In the genomic region with DNA sequence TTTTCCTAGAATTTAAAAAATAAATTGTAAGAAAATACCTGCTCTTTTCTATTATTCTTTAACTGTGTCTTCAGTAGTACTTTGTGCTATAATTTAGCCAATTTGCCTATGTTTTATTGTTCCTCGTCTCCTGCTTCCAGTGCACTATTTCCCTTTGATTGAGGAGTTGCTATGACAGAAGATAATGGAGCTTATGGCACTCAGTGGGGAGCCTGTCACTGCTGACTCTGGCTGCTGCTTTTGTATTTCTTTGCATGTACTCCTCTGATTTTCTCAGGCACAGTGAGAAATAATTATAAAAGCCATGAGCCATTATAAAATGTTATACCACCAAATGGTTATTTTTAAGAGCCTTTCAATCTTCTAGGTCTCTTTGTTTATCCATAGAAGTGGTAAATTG, we compare ENCODE assay signal across 29 cellular contexts.
A peak's percentile ranks its signal among the peaks of the same experiment; 100 is the strongest.
DNase-seq lines count a peak whose midpoint lies in the region; ATAC-seq and TF ChIP-seq lines count a peak whose summit lies in the region.
"Had no signal": no experiment of that assay in that cellular context is flagged by ENCODE, and none has a peak within 500 bp of the region (broad histone marks: within the 10 kb centered on the region; RNA-seq: fewer than 3 reads in every experiment).

No MANE protein-coding gene starts in this region.

- peak; percentile 38 for DNase-seq in NCI-H1105 (lab: John Stamatoyannopoulos, UW)
- peak; percentile 41 for DNase-seq in NCI-H2081 treated with DMSO at 0.1 percent for 48 hours (lab: John Stamatoyannopoulos, UW)
- DNase-seq in NCI-H69 (lab: John Stamatoyannopoulos, UW): peak; percentile 82
- no peak for DNase-seq in inferior parietal cortex (ENCODE audit: extremely low spot score)
- no peak for DNase-seq in mesothelial cell of epicardium (ENCODE audit: low spot score in 2 of 2, unreplicated experiment in 2 of 2)
- no peak for DNase-seq in KG1 (lab: John Stamatoyannopoulos, UW)
- DNase-seq: activated CD4-positive, alpha-beta T cell treated with anti-CD3 and anti-CD28 coated beads for 48 hours; activated CD8-positive, alpha-beta memory T cell treated with anti-CD3 and anti-CD28 coated beads, Interleukin-2, amount 10 ng/mL, durations not matched to agents 7 days and 5 days; activated naive CD4-positive, alpha-beta T cell treated with anti-CD3 and anti-CD28 coated beads for 36 hours; activated T-cell treated with anti-CD3 and anti-CD28 coated beads, Interleukin-2, amount 50 U/mL, for 72 hours; amniotic stem cell; cortex of kidney; HCEC 1CT; hippocampal formation; IMR-90; islet precursor cell; left ventricle myocardium superior; NCI-H526; nephron progenitor cell; posterior cingulate gyrus; right lobe of liver; stimulated activated naive CD8-positive, alpha-beta T cell treated with anti-CD3 and anti-CD28 coated beads, Interleukin-15, Interleukin-2, amounts not matched to agents 100 U/mL and 50 U/mL, for 24 hours had no signal

- H4K20me1 ChIP-seq in neural cell (ENCODE audit: insufficient read depth): no peaks in the 10 kb centered on the region
- H4K20me1 ChIP-seq: BLaER1 had no signal

- no peaks in the 10 kb centered on the region for H3F3A ChIP-seq in neural cell (ENCODE audit: insufficient read depth, low read length, poor library complexity, severe bottlenecking)

- H3K27me3 Mint-ChIP-seq in mesothelial cell of epicardium (ENCODE audit: low read depth): no peaks in the 10 kb centered on the region
- H3K27me3 Mint-ChIP-seq: activated CD8-positive, alpha-beta memory T cell treated with anti-CD3 and anti-CD28 coated beads, Interleukin-2, amount 10 ng/mL, durations not matched to agents 7 days and 5 days had no signal

- H3K4me2 ChIP-seq in neural cell (ENCODE audit: low read length): peak overlapping the region; percentile 40
- H3K4me2 ChIP-seq: BLaER1 had no signal

- no peak for ATAC-seq in HG02840 (IDR thresholded peaks at IDR 0.05; ENCODE audit: low FRiP score, unreplicated experiment)
- ATAC-seq: activated CD8-positive, alpha-beta memory T cell treated with anti-CD3 and anti-CD28 coated beads, Interleukin-2, amount 10 ng/mL, durations not matched to agents 7 days and 5 days; activated T-cell treated with anti-CD3 and anti-CD28 coated beads, Interleukin-2, amount 50 U/mL, for 72 hours; gastroesophageal sphincter; left ventricle myocardium superior; right lobe of liver; Right ventricle myocardium inferior; stimulated activated naive CD8-positive, alpha-beta T cell treated with anti-CD3 and anti-CD28 coated beads, Interleukin-15, Interleukin-2, amounts not matched to agents 100 U/mL and 50 U/mL, for 24 hours had no signal

- TF ChIP-seq CTCF in neural cell (IDR thresholded peaks at IDR 0.05; ENCODE audit: poor library complexity, severe bottlenecking): no peak
- TF ChIP-seq CTCF in mesothelial cell of epicardium (IDR thresholded peaks at IDR 0.05; ENCODE audit: unreplicated experiment): no peak

- H3K27me3 ChIP-seq in neural cell (ENCODE audit: insufficient read depth, low read depth, low read length): no peaks in the 10 kb centered on the region
- H3K27me3 ChIP-seq: BLaER1, gastroesophageal sphincter, right lobe of liver had no signal

- H3K36me3 Mint-ChIP-seq in mesothelial cell of epicardium: no peaks in the 10 kb centered on the region
- H3K36me3 Mint-ChIP-seq: activated CD8-positive, alpha-beta memory T cell treated with anti-CD3 and anti-CD28 coated beads, Interleukin-2, amount 10 ng/mL, durations not matched to agents 7 days and 5 days had no signal

- H3K9ac ChIP-seq in neural cell (ENCODE audit: low read length): no peak overlapping the region
- H3K9ac ChIP-seq: BLaER1 had no signal

- peaks cover 31% of the 10 kb centered on the region for H3K4me1 Mint-ChIP-seq in mesothelial cell of epicardium
- H3K4me1 Mint-ChIP-seq: activated CD8-positive, alpha-beta memory T cell treated with anti-CD3 and anti-CD28 coated beads, Interleukin-2, amount 10 ng/mL, durations not matched to agents 7 days and 5 days; nephron progenitor cell had no signal

- peak; percentile 98 for TF ChIP-seq EP300 in neural cell (conservative IDR thresholded peaks at IDR 0.05; ENCODE audit: poor library complexity, severe bottlenecking)

- H2AFZ ChIP-seq in neural cell (ENCODE audit: low read depth, low read length): no peak overlapping the region

- H3K79me2 ChIP-seq in neural cell (replicated peaks; ENCODE audit: insufficient read depth, low read length): no peaks in the 10 kb centered on the region

- H3K4me3 ChIP-seq in neural cell (ENCODE audit: low read length): peak overlapping the region; percentile 12
- H3K4me3 ChIP-seq: BLaER1, gastroesophageal sphincter, right lobe of liver, thoracic aorta had no signal

- H3K9me2 ChIP-seq in neural cell (ENCODE audit: insufficient read depth, low read length): no peaks in the 10 kb centered on the region

- H3K27ac ChIP-seq in neural cell (ENCODE audit: low read length): peak overlapping the region; percentile 28
- H3K27ac ChIP-seq: BLaER1, gastroesophageal sphincter, right lobe of liver, thoracic aorta, VCaP had no signal

- H3K4me3 Mint-ChIP-seq in mesothelial cell of epicardium: no peak overlapping the region
- H3K4me3 Mint-ChIP-seq: activated CD8-positive, alpha-beta memory T cell treated with anti-CD3 and anti-CD28 coated beads, Interleukin-2, amount 10 ng/mL, durations not matched to agents 7 days and 5 days; activated naive CD4-positive, alpha-beta T cell treated with anti-CD3 and anti-CD28 coated beads for 36 hours; activated T-cell treated with anti-CD3 and anti-CD28 coated beads, Interleukin-2, amount 50 U/mL, for 72 hours; nephron progenitor cell had no signal

- no peak overlapping the region for H3K27ac Mint-ChIP-seq in mesothelial cell of epicardium
- H3K27ac Mint-ChIP-seq: activated CD8-positive, alpha-beta memory T cell treated with anti-CD3 and anti-CD28 coated beads, Interleukin-2, amount 10 ng/mL, durations not matched to agents 7 days and 5 days; activated naive CD4-positive, alpha-beta T cell treated with anti-CD3 and anti-CD28 coated beads for 36 hours; activated T-cell treated with anti-CD3 and anti-CD28 coated beads, Interleukin-2, amount 50 U/mL, for 72 hours; nephron progenitor cell had no signal

- no peaks in the 10 kb centered on the region for H3K9me3 ChIP-seq in neural cell (ENCODE audit: low read length)
- H3K9me3 ChIP-seq: BLaER1, gastroesophageal sphincter, right lobe of liver, thoracic aorta had no signal

- TF ChIP-seq RAD21 in neural cell (conservative IDR thresholded peaks at IDR 0.05): peak; percentile 41

- no peaks in the 10 kb centered on the region for H3K9me3 Mint-ChIP-seq in mesothelial cell of epicardium
- H3K9me3 Mint-ChIP-seq: activated naive CD4-positive, alpha-beta T cell treated with anti-CD3 and anti-CD28 coated beads for 36 hours; activated T-cell treated with anti-CD3 and anti-CD28 coated beads, Interleukin-2, amount 50 U/mL, for 72 hours; nephron progenitor cell had no signal

- H3K36me3 ChIP-seq in neural cell (ENCODE audit: insufficient read depth, low read length): no peaks in the 10 kb centered on the region
- H3K36me3 ChIP-seq: BLaER1, gastroesophageal sphincter, right lobe of liver, thoracic aorta had no signal

TF ChIP-seq in neural cell, 6 proteins besides CTCF, POLR2A, EP300 and RAD21:
- TF ChIP-seq MXI1 (conservative IDR thresholded peaks at IDR 0.05; ENCODE audit: poor library complexity, severe bottlenecking) (no peak), POLR2AphosphoS5 (IDR thresholded peaks at IDR 0.05) (peak; percentile 100), EZH2 (IDR thresholded peaks at IDR 0.05; ENCODE audit: borderline replicate concordance, insufficient read depth, low read length, poor library complexity, severe bottlenecking) (no peak), TAF1 (IDR thresholded peaks at IDR 0.05; ENCODE audit: low read depth) (no peak), SMC3 (conservative IDR thresholded peaks at IDR 0.05; ENCODE audit: poor library complexity) (peak; percentile 36)
- TF ChIP-seq, protein P1, sequence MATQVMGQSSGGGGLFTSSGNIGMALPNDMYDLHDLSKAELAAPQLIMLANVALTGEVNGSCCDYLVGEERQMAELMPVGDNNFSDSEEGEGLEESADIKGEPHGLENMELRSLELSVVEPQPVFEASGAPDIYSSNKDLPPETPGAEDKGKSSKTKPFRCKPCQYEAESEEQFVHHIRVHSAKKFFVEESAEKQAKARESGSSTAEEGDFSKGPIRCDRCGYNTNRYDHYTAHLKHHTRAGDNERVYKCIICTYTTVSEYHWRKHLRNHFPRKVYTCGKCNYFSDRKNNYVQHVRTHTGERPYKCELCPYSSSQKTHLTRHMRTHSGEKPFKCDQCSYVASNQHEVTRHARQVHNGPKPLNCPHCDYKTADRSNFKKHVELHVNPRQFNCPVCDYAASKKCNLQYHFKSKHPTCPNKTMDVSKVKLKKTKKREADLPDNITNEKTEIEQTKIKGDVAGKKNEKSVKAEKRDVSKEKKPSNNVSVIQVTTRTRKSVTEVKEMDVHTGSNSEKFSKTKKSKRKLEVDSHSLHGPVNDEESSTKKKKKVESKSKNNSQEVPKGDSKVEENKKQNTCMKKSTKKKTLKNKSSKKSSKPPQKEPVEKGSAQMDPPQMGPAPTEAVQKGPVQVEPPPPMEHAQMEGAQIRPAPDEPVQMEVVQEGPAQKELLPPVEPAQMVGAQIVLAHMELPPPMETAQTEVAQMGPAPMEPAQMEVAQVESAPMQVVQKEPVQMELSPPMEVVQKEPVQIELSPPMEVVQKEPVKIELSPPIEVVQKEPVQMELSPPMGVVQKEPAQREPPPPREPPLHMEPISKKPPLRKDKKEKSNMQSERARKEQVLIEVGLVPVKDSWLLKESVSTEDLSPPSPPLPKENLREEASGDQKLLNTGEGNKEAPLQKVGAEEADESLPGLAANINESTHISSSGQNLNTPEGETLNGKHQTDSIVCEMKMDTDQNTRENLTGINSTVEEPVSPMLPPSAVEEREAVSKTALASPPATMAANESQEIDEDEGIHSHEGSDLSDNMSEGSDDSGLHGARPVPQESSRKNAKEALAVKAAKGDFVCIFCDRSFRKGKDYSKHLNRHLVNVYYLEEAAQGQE (IDR thresholded peaks at IDR 0.05; ENCODE audit: borderline replicate concordance): peak; percentile 88

Comparison
In these comparisons a context has a peak if more than half of its experiments do, and no peak if none do; other contexts are left out.
1. DNase-seq: peak in NCI-H1105 (single experiment), NCI-H2081 treated with DMSO at 0.1 percent for 48 hours (single experiment) and NCI-H69 (single experiment); none in inferior parietal cortex (single experiment), mesothelial cell of epicardium (0 of 2) and KG1 (single experiment).